ENCODE assay signal across 8 cellular contexts in genomic region chr17:48047741-48048320, GRCh38. TPM values are rescaled to one million over a fixed set of nuclear protein-coding genes. Genes with fewer than 3 reads are reported as not detected.
A peak's percentile ranks its signal among the peaks of the same experiment; 100 is the strongest.
DNase-seq lines count a peak whose midpoint lies in the region; ATAC-seq, FAIRE-seq and TF ChIP-seq lines count a peak whose summit lies in the region.

No MANE protein-coding gene starts in this region.

- no peaks in the 10 kb centered on the region for H3K27me3 Mint-ChIP-seq in natural killer cell (ENCODE audit: low read depth in 2 of 2)

- DNase-seq in ELF-1 (ENCODE audit: low read depth, low spot score) (peak; percentile 100), H54 (ENCODE audit: insufficient read length, low spot score) (peak; percentile 97), LoVo (ENCODE audit: low spot score) (peak; percentile 99), RWPE1 (ENCODE audit: low spot score) (peak; percentile 98), fibroblast of peridontal ligament (ENCODE audit: extremely low read depth) (peak; percentile 99), natural killer cell (peak; percentile 97)
- DNase-seq in activated T-helper 9 cell treated with anti-CD3 and anti-CD28 coated beads, Interleukin-2, amount 50 U/mL, for 16 hours (ENCODE audit: low read depth) = peak; percentile 97
- peak; percentile 95 to 99 (median 97) for DNase-seq in stimulated activated naive CD4-positive, alpha-beta T cell (lab: John Stamatoyannopoulos, UW)

- peak; percentile 27 for FAIRE-seq in H54 (lab: Jason Lieb, UNC)

- H3K4me3 Mint-ChIP-seq in natural killer cell = peak overlapping the region; percentile 98

- POLR2A ChIA-PET in RWPE1 (lab: Yijun Ruan, JAX; ENCODE audit: low non-redundant PET) = interaction anchor here (0.7 to 1.7 kb wide), 9 partner anchors 10 to 1006 kb away, joined by 3 to 10 read pairs (median 5); no protein-coding TSS in a partner anchor

- CTCF ChIA-PET in RWPE1 (lab: Yijun Ruan, JAX) = interaction anchor here (3.9 kb wide), 1 partner anchor 21 kb away, joined by 20 read pairs; no protein-coding TSS in a partner anchor

- intact Hi-C loops in natural killer cell (cut with micrococcal nuclease) = loop anchor here (1.0 to 10.0 kb wide), 7 partner anchors 11 to 394 kb away; partner anchors contain the start of genes CBX1, CDK5RAP3, COPZ2 and LRRC46

- peak; percentile 93 to 99 (median 95) for ATAC-seq in natural killer cell

- TF ChIP-seq POLR2A in H54 (IDR thresholded peaks at IDR 0.05; ENCODE audit: low read depth, low read length) = peak; percentile 60; the same call in 1 of the 2 replicates

- TF ChIP-seq CTCF in RWPE1 (conservative IDR thresholded peaks at IDR 0.05; ENCODE audit: low read depth) (no peak), natural killer cell (IDR thresholded peaks at IDR 0.05) (no peak)

- H3K27ac ChIP-seq in RWPE1 = peak overlapping the region; percentile 99

- no peaks in the 10 kb centered on the region for H3K36me3 Mint-ChIP-seq in natural killer cell

- peak overlapping the region; percentile 96 to 97 for H3K27ac Mint-ChIP-seq in natural killer cell

- no peaks in the 10 kb centered on the region for H3K9me3 Mint-ChIP-seq in natural killer cell

- peaks cover 55 to 64% of the 10 kb centered on the region in 2 donors for H3K4me1 Mint-ChIP-seq in natural killer cell

RNA-seq across cellular contexts. Expression of gene NFE2L1, which starts 0.3 kb away (rescaled TPM):
- 10 to 100 TPM; 38.6 to 53.4 (median 47.5) TPM for total RNA-seq in natural killer cell

RNA-seq across cellular contexts. Expression of gene COPZ2, which starts 10.2 kb away (rescaled TPM):
- total RNA-seq in natural killer cell = 10 to 100 TPM; 15.9 to 19.1 (median 16.5) TPM

RNA-seq across cellular contexts. Expression of gene CBX1, which starts 53.4 kb away (rescaled TPM):
- total RNA-seq in natural killer cell = 10 to 100 TPM; 16.9 to 25.4 (median 22.6) TPM

RNA-seq across cellular contexts. Expression of gene SNX11, which starts 59.7 kb away (rescaled TPM):
- 10 to 100 TPM; 22.4 to 43.2 (median 33.2) TPM for total RNA-seq in natural killer cell

Comparison
In these comparisons a context has a peak if more than half of its experiments do, and no peak if none do; other contexts are left out.
1. Peak in every context shown above with its lines: DNase-seq, ATAC-seq and H3K27ac ChIP-seq.